In the genomic region with DNA sequence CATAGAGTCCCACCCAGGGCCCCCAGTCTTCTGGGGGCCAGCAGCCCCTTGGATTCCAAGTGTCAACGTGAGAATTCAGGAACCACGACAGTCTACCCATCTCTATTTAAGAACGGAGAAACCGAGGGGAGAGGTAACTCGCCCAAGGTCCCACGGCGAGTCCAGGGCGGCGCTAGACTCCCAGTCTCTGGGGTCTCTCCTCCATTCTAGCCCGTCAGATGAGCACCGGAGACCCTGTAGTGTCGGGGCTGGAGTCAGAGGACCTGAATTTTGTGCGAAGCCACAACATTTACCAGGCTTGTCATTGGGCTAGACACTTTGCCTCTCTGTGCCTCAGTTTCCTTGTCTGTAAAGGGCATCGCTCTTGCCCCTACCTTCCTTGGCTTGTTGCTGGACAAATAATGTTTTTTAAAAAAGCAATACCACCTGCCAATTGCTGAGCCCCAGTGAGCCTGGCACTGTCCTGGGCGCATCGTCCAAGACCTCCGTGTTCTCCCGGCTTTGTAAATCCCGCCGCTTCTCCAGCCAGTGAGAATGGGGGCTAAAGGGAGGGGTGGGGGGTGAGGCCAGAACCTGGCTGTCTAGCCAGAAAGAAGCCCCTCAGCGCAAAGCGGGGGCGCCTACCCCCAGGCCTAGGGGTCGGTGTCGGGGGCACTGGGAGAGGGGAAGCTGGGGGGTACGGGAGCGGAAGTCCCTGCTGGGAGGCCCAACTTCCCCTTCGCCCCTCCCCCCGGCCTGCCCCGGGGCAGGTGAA, we compare ENCODE assay signal across 12 cellular contexts.
DNase-seq lines count a peak whose midpoint lies in the region; ATAC-seq and TF ChIP-seq lines count a peak whose summit lies in the region.
"Had no signal": no experiment of that assay in that cellular context is flagged by ENCODE, and none has a peak within 500 bp of the region (broad histone marks: within the 10 kb centered on the region; RNA-seq: fewer than 3 reads in every experiment).

No MANE protein-coding gene starts in this region.

- no peak for TF ChIP-seq EP300 in upper lobe of left lung (IDR thresholded peaks at IDR 0.05)

- no peak for DNase-seq in activated T-cell treated with anti-CD3 and anti-CD28 coated beads, Interleukin-2, amount 50 U/mL, for 4 hours
- no peak for DNase-seq in activated T-cell treated with anti-CD3 and anti-CD28 coated beads, Interleukin-2, amount 50 U/mL, for 1 hour
- DNase-seq in ecto neural progenitor cell (ENCODE audit: low spot score) (peak; percentile 53), naive B cell (no peak), upper lobe of left lung (no peak), iPS-NIHi11 (ENCODE audit: low spot score) (no peak), HK-2 (ENCODE audit: unreplicated experiment) (no peak)
- DNase-seq: NCI-H1048, small intestine had no signal

- peak overlapping the region; percentile 16 for H3K4me3 Mint-ChIP-seq in activated T-cell treated with anti-CD3 and anti-CD28 coated beads, Interleukin-2, amount 50 U/mL, for 4 hours
- H3K4me3 Mint-ChIP-seq in naive B cell: no peak overlapping the region

- WGBS in upper lobe of left lung, 2 donors: 24 to 25% methylated on average over 12 to 30 of the region's 30 CpGs

- TF ChIP-seq CTCF in upper lobe of left lung (IDR thresholded peaks at IDR 0.05): no peak

- peaks cover 16% of the 10 kb centered on the region for H3K4me1 Mint-ChIP-seq in activated T-cell treated with anti-CD3 and anti-CD28 coated beads, Interleukin-2, amount 50 U/mL, for 4 hours (ENCODE audit: low read depth)
- peaks cover 14 to 19% (median 16%) of the 10 kb centered on the region in 3 donors for H3K4me1 Mint-ChIP-seq in naive B cell

- no peaks in the 10 kb centered on the region for H3K36me3 ChIP-seq in upper lobe of left lung

- H3K4me1 ChIP-seq in upper lobe of left lung: peaks cover 16 to 31% (median 24%) of the 10 kb centered on the region in 4 donors

- TF ChIP-seq POLR2A in upper lobe of left lung (IDR thresholded peaks at IDR 0.05): no peak

- peak overlapping the region in 3 of 6 donors; percentile 73 to 84 (median 83) for H3K27ac Mint-ChIP-seq in naive B cell
- H3K27ac Mint-ChIP-seq: brain had no signal

- no peak for ATAC-seq in activated T-cell treated with anti-CD3 and anti-CD28 coated beads, Interleukin-2, amount 50 U/mL, for 4 hours
- ATAC-seq in naive B cell (ENCODE audit: low read depth in 2 of 2) (peak; percentile 6 to 11), upper lobe of left lung (ENCODE audit: low FRiP score in 2 of 2) (peak in 1 of 2 donors; percentile 17), HG03196 (IDR thresholded peaks at IDR 0.05; ENCODE audit: unreplicated experiment) (no peak)

- no peaks in the 10 kb centered on the region for H3K9me3 Mint-ChIP-seq in activated T-cell treated with anti-CD3 and anti-CD28 coated beads, Interleukin-2, amount 50 U/mL, for 4 hours
- H3K9me3 Mint-ChIP-seq in naive B cell: no peaks in the 10 kb centered on the region

- H3K27me3 Mint-ChIP-seq in activated T-cell treated with anti-CD3 and anti-CD28 coated beads, Interleukin-2, amount 50 U/mL, for 4 hours (ENCODE audit: low read depth): peaks cover 33% of the 10 kb centered on the region
- H3K27me3 Mint-ChIP-seq in naive B cell: peaks cover 0 to 5% (median 1%) of the 10 kb centered on the region in 3 donors

- no peaks in the 10 kb centered on the region for H3K9me3 ChIP-seq in upper lobe of left lung

- H3K4me3 ChIP-seq in upper lobe of left lung: peak overlapping the region in 3 of 4 donors; percentile 45 to 61 (median 47)

- no peaks in the 10 kb centered on the region for H3K36me3 Mint-ChIP-seq in activated T-cell treated with anti-CD3 and anti-CD28 coated beads, Interleukin-2, amount 50 U/mL, for 4 hours (ENCODE audit: insufficient read depth)
- no peaks in the 10 kb centered on the region for H3K36me3 Mint-ChIP-seq in naive B cell
- H3K36me3 Mint-ChIP-seq: brain had no signal

- peaks cover 0 to 18% (median 5%) of the 10 kb centered on the region in 4 donors for H3K27me3 ChIP-seq in upper lobe of left lung

- peak overlapping the region in 3 of 4 donors; percentile 56 to 74 (median 73) for H3K27ac ChIP-seq in upper lobe of left lung
- H3K27ac ChIP-seq: GM23248 had no signal

Comparison
In these comparisons a context has a peak if more than half of its experiments do, and no peak if none do; other contexts are left out.
1. ATAC-seq: peak in naive B cell (2 of 2); none in activated T-cell treated with anti-CD3 and anti-CD28 coated beads, Interleukin-2, amount 50 U/mL, for 4 hours (0 of 2) and HG03196 (single experiment).